In genomic region chr2:73736855-73737779, GRCh38 we compare ENCODE assay signal across 1 cellular context.
TF ChIP-seq lines count a peak whose summit lies in the region.

Gene TPRKB (minus strand): TSS chr2:73737345. CDS start chr2:73734569, 2,776 bp downstream.

TF ChIP-seq in HepG2, 621 proteins besides CTCF, POLR2A, EP300 and RAD21 (continued from another document and continues in another):
- TF ChIP-seq, protein P1, sequence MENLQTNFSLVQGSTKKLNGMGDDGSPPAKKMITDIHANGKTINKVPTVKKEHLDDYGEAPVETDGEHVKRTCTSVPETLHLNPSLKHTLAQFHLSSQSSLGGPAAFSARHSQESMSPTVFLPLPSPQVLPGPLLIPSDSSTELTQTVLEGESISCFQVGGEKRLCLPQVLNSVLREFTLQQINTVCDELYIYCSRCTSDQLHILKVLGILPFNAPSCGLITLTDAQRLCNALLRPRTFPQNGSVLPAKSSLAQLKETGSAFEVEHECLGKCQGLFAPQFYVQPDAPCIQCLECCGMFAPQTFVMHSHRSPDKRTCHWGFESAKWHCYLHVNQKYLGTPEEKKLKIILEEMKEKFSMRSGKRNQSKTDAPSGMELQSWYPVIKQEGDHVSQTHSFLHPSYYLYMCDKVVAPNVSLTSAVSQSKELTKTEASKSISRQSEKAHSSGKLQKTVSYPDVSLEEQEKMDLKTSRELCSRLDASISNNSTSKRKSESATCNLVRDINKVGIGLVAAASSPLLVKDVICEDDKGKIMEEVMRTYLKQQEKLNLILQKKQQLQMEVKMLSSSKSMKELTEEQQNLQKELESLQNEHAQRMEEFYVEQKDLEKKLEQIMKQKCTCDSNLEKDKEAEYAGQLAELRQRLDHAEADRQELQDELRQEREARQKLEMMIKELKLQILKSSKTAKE (CRISPR knock-in tag; IDR thresholded peaks at IDR 0.05; ENCODE audit: borderline replicate concordance): peak; percentile 7; the same call in 1 of the 2 replicates
- no peak for TF ChIP-seq ZNF329 (CRISPR knock-in tag; IDR thresholded peaks at IDR 0.05; ENCODE audit: low read depth)
- TF ChIP-seq, protein P2, sequence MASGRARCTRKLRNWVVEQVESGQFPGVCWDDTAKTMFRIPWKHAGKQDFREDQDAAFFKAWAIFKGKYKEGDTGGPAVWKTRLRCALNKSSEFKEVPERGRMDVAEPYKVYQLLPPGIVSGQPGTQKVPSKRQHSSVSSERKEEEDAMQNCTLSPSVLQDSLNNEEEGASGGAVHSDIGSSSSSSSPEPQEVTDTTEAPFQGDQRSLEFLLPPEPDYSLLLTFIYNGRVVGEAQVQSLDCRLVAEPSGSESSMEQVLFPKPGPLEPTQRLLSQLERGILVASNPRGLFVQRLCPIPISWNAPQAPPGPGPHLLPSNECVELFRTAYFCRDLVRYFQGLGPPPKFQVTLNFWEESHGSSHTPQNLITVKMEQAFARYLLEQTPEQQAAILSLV (CRISPR knock-in tag; IDR thresholded peaks at IDR 0.05; ENCODE audit: borderline replicate concordance): peak; percentile 97
- no peak; the same call in 1 of the 2 replicates for TF ChIP-seq MED13 (CRISPR knock-in tag; IDR thresholded peaks at IDR 0.05)
- TF ChIP-seq, protein P3, sequence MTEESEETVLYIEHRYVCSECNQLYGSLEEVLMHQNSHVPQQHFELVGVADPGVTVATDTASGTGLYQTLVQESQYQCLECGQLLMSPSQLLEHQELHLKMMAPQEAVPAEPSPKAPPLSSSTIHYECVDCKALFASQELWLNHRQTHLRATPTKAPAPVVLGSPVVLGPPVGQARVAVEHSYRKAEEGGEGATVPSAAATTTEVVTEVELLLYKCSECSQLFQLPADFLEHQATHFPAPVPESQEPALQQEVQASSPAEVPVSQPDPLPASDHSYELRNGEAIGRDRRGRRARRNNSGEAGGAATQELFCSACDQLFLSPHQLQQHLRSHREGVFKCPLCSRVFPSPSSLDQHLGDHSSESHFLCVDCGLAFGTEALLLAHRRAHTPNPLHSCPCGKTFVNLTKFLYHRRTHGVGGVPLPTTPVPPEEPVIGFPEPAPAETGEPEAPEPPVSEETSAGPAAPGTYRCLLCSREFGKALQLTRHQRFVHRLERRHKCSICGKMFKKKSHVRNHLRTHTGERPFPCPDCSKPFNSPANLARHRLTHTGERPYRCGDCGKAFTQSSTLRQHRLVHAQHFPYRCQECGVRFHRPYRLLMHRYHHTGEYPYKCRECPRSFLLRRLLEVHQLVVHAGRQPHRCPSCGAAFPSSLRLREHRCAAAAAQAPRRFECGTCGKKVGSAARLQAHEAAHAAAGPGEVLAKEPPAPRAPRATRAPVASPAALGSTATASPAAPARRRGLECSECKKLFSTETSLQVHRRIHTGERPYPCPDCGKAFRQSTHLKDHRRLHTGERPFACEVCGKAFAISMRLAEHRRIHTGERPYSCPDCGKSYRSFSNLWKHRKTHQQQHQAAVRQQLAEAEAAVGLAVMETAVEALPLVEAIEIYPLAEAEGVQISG (CRISPR knock-in tag; IDR thresholded peaks at IDR 0.05): peak; percentile 97
- TF ChIP-seq ZNF432 (CRISPR knock-in tag; IDR thresholded peaks at IDR 0.05; ENCODE audit: borderline replicate concordance): no peak
- TF ChIP-seq ZNF3 (CRISPR knock-in tag; IDR thresholded peaks at IDR 0.05): no peak
- TF ChIP-seq SNAPC2 (CRISPR knock-in tag; IDR thresholded peaks at IDR 0.05): no peak
- TF ChIP-seq TAF1 (CRISPR knock-in tag; IDR thresholded peaks at IDR 0.05): peak; percentile 56; the same call in 1 of the 2 replicates
- TF ChIP-seq ZBTB8A (CRISPR knock-in tag; IDR thresholded peaks at IDR 0.05; ENCODE audit: borderline replicate concordance, low read depth): no peak
- peak; percentile 33; the same call in 1 of the 2 replicates for TF ChIP-seq ZFP41 (CRISPR knock-in tag; IDR thresholded peaks at IDR 0.05; ENCODE audit: borderline replicate concordance)
- TF ChIP-seq PLRG1 (conservative IDR thresholded peaks at IDR 0.05): no peak
- TF ChIP-seq ATRX (CRISPR knock-in tag; IDR thresholded peaks at IDR 0.05; ENCODE audit: borderline replicate concordance): no peak
- TF ChIP-seq JUNB (CRISPR knock-in tag; IDR thresholded peaks at IDR 0.05; ENCODE audit: borderline replicate concordance): no peak; the same call in 1 of the 2 replicates
- TF ChIP-seq ZBTB10 (CRISPR knock-in tag; IDR thresholded peaks at IDR 0.05; ENCODE audit: borderline replicate concordance): peak; percentile 92; the same call in 1 of the 2 replicates
- TF ChIP-seq MNT (IDR thresholded peaks at IDR 0.05): peak; percentile 38; the same call in 1 of the 2 replicates
- TF ChIP-seq ZFP82 (CRISPR knock-in tag; IDR thresholded peaks at IDR 0.05; ENCODE audit: borderline replicate concordance): no peak
- no peak; the same call in 1 of the 2 replicates for TF ChIP-seq FIP1L1 (IDR thresholded peaks at IDR 0.05; ENCODE audit: borderline replicate concordance, insufficient read depth, low read depth, low read length)
- TF ChIP-seq SUZ12 (IDR thresholded peaks at IDR 0.05; ENCODE audit: low read depth, low read length): no peak
- no peak for TF ChIP-seq ZNF468 (CRISPR knock-in tag; IDR thresholded peaks at IDR 0.05)
- TF ChIP-seq ZMYM2 (CRISPR knock-in tag; IDR thresholded peaks at IDR 0.05): peak; percentile 82; the same call in 1 of the 2 replicates
- TF ChIP-seq ZNF101 (CRISPR knock-in tag; IDR thresholded peaks at IDR 0.05; ENCODE audit: borderline replicate concordance, low read depth): peak; percentile 86; the same call in 1 of the 2 replicates
- no peak for TF ChIP-seq KAT2B (IDR thresholded peaks at IDR 0.05; ENCODE audit: borderline replicate concordance, low read depth, low read length)
- TF ChIP-seq ZNF773 (CRISPR knock-in tag; IDR thresholded peaks at IDR 0.05; ENCODE audit: borderline replicate concordance): no peak
- TF ChIP-seq NFE2L2 (IDR thresholded peaks at IDR 0.05; ENCODE audit: low read length): no peak
- no peak for TF ChIP-seq CREB3 (CRISPR knock-in tag; IDR thresholded peaks at IDR 0.05)
- TF ChIP-seq PRPF4 (IDR thresholded peaks at IDR 0.05; ENCODE audit: low read depth, low read length, poor library complexity, severe bottlenecking): peak; percentile 27
- TF ChIP-seq ZNF160 (CRISPR knock-in tag; IDR thresholded peaks at IDR 0.05): peak; percentile 75; the same call in 1 of the 2 replicates
- TF ChIP-seq BORCS8-MEF2B (CRISPR knock-in tag; IDR thresholded peaks at IDR 0.05): peak; percentile 69; the same call in 1 of the 2 replicates
- no peak for TF ChIP-seq ZNF549 (CRISPR knock-in tag; IDR thresholded peaks at IDR 0.05)
- no peak; the same call in none of the 2 replicates for TF ChIP-seq SRY (CRISPR knock-in tag; IDR thresholded peaks at IDR 0.05)
- TF ChIP-seq ZFX (CRISPR knock-in tag; IDR thresholded peaks at IDR 0.05; ENCODE audit: low read depth): peak; percentile 71
- TF ChIP-seq, protein P4, sequence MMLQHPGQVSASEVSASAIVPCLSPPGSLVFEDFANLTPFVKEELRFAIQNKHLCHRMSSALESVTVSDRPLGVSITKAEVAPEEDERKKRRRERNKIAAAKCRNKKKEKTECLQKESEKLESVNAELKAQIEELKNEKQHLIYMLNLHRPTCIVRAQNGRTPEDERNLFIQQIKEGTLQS (CRISPR knock-in tag; IDR thresholded peaks at IDR 0.05): no peak
- TF ChIP-seq PRDM4 (CRISPR knock-in tag; IDR thresholded peaks at IDR 0.05; ENCODE audit: borderline replicate concordance): no peak; the same call in 1 of the 2 replicates
- TF ChIP-seq ATF1 (CRISPR knock-in tag; IDR thresholded peaks at IDR 0.05): peak; percentile 86
- TF ChIP-seq AGO1 (IDR thresholded peaks at IDR 0.05; ENCODE audit: low read depth, low read length, poor library complexity, severe bottlenecking): no peak
- TF ChIP-seq MAF1 (CRISPR knock-in tag; IDR thresholded peaks at IDR 0.05; ENCODE audit: borderline replicate concordance): no peak
- no peak for TF ChIP-seq KLF9 (CRISPR knock-in tag; IDR thresholded peaks at IDR 0.05; ENCODE audit: low read depth)
- no peak for TF ChIP-seq NONO (IDR thresholded peaks at IDR 0.05)
- peak; percentile 91 for TF ChIP-seq NONO (CRISPR knock-in tag; conservative IDR thresholded peaks at IDR 0.05)
- TF ChIP-seq, protein P5, sequence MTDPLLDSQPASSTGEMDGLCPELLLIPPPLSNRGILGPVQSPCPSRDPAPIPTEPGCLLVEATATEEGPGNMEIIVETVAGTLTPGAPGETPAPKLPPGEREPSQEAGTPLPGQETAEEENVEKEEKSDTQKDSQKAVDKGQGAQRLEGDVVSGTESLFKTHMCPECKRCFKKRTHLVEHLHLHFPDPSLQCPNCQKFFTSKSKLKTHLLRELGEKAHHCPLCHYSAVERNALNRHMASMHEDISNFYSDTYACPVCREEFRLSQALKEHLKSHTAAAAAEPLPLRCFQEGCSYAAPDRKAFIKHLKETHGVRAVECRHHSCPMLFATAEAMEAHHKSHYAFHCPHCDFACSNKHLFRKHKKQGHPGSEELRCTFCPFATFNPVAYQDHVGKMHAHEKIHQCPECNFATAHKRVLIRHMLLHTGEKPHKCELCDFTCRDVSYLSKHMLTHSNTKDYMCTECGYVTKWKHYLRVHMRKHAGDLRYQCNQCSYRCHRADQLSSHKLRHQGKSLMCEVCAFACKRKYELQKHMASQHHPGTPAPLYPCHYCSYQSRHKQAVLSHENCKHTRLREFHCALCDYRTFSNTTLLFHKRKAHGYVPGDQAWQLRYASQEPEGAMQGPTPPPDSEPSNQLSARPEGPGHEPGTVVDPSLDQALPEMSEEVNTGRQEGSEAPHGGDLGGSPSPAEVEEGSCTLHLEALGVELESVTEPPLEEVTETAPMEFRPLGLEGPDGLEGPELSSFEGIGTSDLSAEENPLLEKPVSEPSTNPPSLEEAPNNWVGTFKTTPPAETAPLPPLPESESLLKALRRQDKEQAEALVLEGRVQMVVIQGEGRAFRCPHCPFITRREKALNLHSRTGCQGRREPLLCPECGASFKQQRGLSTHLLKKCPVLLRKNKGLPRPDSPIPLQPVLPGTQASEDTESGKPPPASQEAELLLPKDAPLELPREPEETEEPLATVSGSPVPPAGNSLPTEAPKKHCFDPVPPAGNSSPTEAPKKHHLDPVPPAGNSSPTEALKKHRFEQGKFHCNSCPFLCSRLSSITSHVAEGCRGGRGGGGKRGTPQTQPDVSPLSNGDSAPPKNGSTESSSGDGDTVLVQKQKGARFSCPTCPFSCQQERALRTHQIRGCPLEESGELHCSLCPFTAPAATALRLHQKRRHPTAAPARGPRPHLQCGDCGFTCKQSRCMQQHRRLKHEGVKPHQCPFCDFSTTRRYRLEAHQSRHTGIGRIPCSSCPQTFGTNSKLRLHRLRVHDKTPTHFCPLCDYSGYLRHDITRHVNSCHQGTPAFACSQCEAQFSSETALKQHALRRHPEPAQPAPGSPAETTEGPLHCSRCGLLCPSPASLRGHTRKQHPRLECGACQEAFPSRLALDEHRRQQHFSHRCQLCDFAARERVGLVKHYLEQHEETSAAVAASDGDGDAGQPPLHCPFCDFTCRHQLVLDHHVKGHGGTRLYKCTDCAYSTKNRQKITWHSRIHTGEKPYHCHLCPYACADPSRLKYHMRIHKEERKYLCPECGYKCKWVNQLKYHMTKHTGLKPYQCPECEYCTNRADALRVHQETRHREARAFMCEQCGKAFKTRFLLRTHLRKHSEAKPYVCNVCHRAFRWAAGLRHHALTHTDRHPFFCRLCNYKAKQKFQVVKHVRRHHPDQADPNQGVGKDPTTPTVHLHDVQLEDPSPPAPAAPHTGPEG (CRISPR knock-in tag; IDR thresholded peaks at IDR 0.05): no peak
- peak; percentile 96 for TF ChIP-seq ZNF598 (CRISPR knock-in tag; IDR thresholded peaks at IDR 0.05; ENCODE audit: borderline replicate concordance)
